ENCODE assay signal across 28 cellular contexts in the genomic region with DNA sequence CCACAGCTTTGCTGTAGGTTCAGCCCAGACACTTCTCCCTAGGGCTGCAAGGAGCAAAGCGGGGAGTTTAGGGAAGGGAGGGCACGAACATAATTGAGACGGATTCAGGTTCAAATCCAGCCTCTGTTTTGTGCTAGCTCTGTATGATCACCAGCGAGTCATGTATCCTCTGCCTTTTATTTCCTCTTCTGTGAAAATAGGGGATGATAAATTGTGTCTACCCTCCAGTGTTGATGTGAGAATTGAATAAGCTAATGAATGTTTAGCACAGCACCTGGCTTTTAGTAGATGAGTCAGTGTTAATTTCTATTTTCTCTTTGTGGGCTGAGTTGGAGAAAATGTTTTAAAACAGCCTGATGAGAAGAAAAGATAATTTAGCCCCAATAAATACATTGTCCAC. TPM values are rescaled to one million over a fixed set of nuclear protein-coding genes. Genes with fewer than 3 reads are reported as not detected.
"Had no signal": no experiment of that assay in that cellular context is flagged by ENCODE, and none has a peak within 500 bp of the region (broad histone marks: within the 10 kb centered on the region; RNA-seq: fewer than 3 reads in every experiment).

No MANE protein-coding gene starts in this region.

- H3K27me3 Mint-ChIP-seq: activated CD4-positive, alpha-beta T cell treated with anti-CD3 and anti-CD28 coated beads, Interleukin-2, amount 10 ng/mL, durations not matched to agents 24 days and 14 days; activated naive CD8-positive, alpha-beta T cell treated with anti-CD3 and anti-CD28 coated beads, Interleukin-2, amount 10 ng/mL, durations not matched to agents 7 days and 5 days had no signal

- H3K4me1 ChIP-seq: adrenal gland, breast epithelium had no signal

- H3K4me3 Mint-ChIP-seq: activated CD4-positive, alpha-beta T cell treated with anti-CD3 and anti-CD28 coated beads, Interleukin-2, amount 10 ng/mL, durations not matched to agents 24 days and 14 days; activated naive CD8-positive, alpha-beta T cell treated with anti-CD3 and anti-CD28 coated beads, Interleukin-2, amount 10 ng/mL, durations not matched to agents 7 days and 5 days; activated T-helper 1 cell treated with anti-CD3 and anti-CD28 coated beads, Interleukin-12 subunit alpha, Interleukin-12 subunit beta, Interleukin-2, Interleukin-4 antibody, amounts not matched to agents 30 ng/mL and 10 ng/mL and 1 ng/mL, durations not matched to agents 14 hours and 24 hours and 36 hours had no signal

- DNase-seq: activated CD4-positive, alpha-beta T cell treated with anti-CD3 and anti-CD28 coated beads, Interleukin-2, amount 10 ng/mL, durations not matched to agents 24 days and 14 days; activated CD4-positive, alpha-beta T cell treated with anti-CD3 and anti-CD28 coated beads, Interleukin-2, amount 50 U/mL, for 48 hours; activated CD4-positive, CD25-positive, alpha-beta regulatory T cell; activated CD8-positive, alpha-beta memory T cell treated with anti-CD3 and anti-CD28 coated beads, Interleukin-2, amount 50 U/mL, for 4 hours; activated gamma-delta T cell; activated naive CD4-positive, alpha-beta T cell treated with anti-CD3 and anti-CD28 coated beads, Interleukin-2, amount 50 U/mL, for 16 hours; activated naive CD8-positive, alpha-beta T cell treated with anti-CD3 and anti-CD28 coated beads, Interleukin-2, amount 10 ng/mL, durations not matched to agents 7 days and 5 days; activated T-cell treated with anti-CD3 and anti-CD28 coated beads, Interleukin-2, amount 50 U/mL, for 1 hour; adrenal gland; anterior cingulate cortex; caudate nucleus; MM.1S; NCI-H1105; NCI-H1436; NCI-H1694 treated with DMSO at 0.1 percent for 48 hours; NCI-H2029 treated with DMSO at 0.1 percent for 48 hours; NCI-H345; NCI-H510A; NCI-H526 treated with DMSO at 0.1 percent for 48 hours; PC-9; SIG-M5; T-helper 1 cell had no signal

- H3K36me3 ChIP-seq: adrenal gland, breast epithelium had no signal

- H3K27ac Mint-ChIP-seq: activated CD4-positive, alpha-beta T cell treated with anti-CD3 and anti-CD28 coated beads, Interleukin-2, amount 10 ng/mL, durations not matched to agents 24 days and 14 days; activated naive CD8-positive, alpha-beta T cell treated with anti-CD3 and anti-CD28 coated beads, Interleukin-2, amount 10 ng/mL, durations not matched to agents 7 days and 5 days; activated T-helper 1 cell treated with anti-CD3 and anti-CD28 coated beads, Interleukin-12 subunit alpha, Interleukin-12 subunit beta, Interleukin-2, Interleukin-4 antibody, amounts not matched to agents 30 ng/mL and 10 ng/mL and 1 ng/mL, durations not matched to agents 14 hours and 24 hours and 36 hours had no signal

- H3K4me3 ChIP-seq: adrenal gland, breast epithelium, PC-9, SK-N-MC had no signal

- H3K27ac ChIP-seq: adrenal gland, breast epithelium, PC-9, SK-N-MC, VCaP had no signal

- H3K9me3 Mint-ChIP-seq: activated CD4-positive, alpha-beta T cell treated with anti-CD3 and anti-CD28 coated beads, Interleukin-2, amount 10 ng/mL, durations not matched to agents 24 days and 14 days; activated naive CD8-positive, alpha-beta T cell treated with anti-CD3 and anti-CD28 coated beads, Interleukin-2, amount 10 ng/mL, durations not matched to agents 7 days and 5 days; activated T-helper 1 cell treated with anti-CD3 and anti-CD28 coated beads, Interleukin-12 subunit alpha, Interleukin-12 subunit beta, Interleukin-2, Interleukin-4 antibody, amounts not matched to agents 30 ng/mL and 10 ng/mL and 1 ng/mL, durations not matched to agents 14 hours and 24 hours and 36 hours had no signal

- H3K36me3 Mint-ChIP-seq: activated naive CD8-positive, alpha-beta T cell treated with anti-CD3 and anti-CD28 coated beads, Interleukin-2, amount 10 ng/mL, durations not matched to agents 7 days and 5 days had no signal

- H3K9me3 ChIP-seq: adrenal gland, breast epithelium had no signal

- H3K27me3 ChIP-seq: adrenal gland, breast epithelium had no signal

RNA-seq across cellular contexts. Expression of a gene that starts 6.2 kb away (rescaled TPM):
- total RNA-seq: activated CD4-positive, alpha-beta T cell treated with anti-CD3 and anti-CD28 coated beads, Interleukin-2, amount 10 ng/mL, durations not matched to agents 24 days and 14 days; activated naive CD8-positive, alpha-beta T cell treated with anti-CD3 and anti-CD28 coated beads, Interleukin-2, amount 10 ng/mL, durations not matched to agents 7 days and 5 days; activated T-helper 1 cell treated with anti-CD3 and anti-CD28 coated beads, Interleukin-12 subunit alpha, Interleukin-12 subunit beta, Interleukin-2, Interleukin-4 antibody, amounts not matched to agents 30 ng/mL and 10 ng/mL and 1 ng/mL, durations not matched to agents 14 hours and 24 hours and 36 hours; adrenal gland; breast epithelium; cerebellum; PC-9; T-helper 2 cell treated with Interferon-gamma antibody and Interleukin-4, amounts not matched to agents 100 ng/mL and 5 ng/mL, for 36 hours had no signal
- polyA plus RNA-seq: adrenal gland had no signal
